In the genomic region with DNA sequence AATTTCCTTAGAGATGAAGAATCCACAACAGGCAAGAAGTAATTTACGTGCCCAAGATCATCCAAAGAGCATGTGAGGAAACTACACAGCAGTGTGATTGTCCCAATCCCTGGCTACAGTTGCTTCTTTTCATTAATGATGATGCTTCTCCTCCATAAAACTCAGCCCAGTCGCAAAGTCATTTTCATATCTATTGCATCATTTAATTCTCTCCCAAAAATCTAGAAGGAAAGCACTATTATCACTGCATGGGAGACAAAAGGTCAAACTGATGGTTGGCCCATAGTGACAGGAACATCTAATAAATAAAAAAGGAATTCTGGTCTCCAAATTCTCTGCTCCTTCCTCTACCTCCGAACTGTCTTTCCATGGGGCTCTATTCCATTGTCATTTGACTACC, we compare ENCODE assay signal across 23 cellular contexts.
DNase-seq lines count a peak whose midpoint lies in the region; ATAC-seq and TF ChIP-seq lines count a peak whose summit lies in the region.
"Had no signal": no experiment of that assay in that cellular context is flagged by ENCODE, and none has a peak within 500 bp of the region (broad histone marks: within the 10 kb centered on the region; RNA-seq: fewer than 3 reads in every experiment).

No MANE protein-coding gene starts in this region.

- H3K9me3 Mint-ChIP-seq in immature natural killer cell, result no peaks in the 10 kb centered on the region
- H3K9me3 Mint-ChIP-seq: activated T-cell treated with anti-CD3 and anti-CD28 coated beads, Interleukin-2, amount 50 U/mL, for 24 hours; nephron had no signal

- TF ChIP-seq EP300 in stomach (IDR thresholded peaks at IDR 0.05), result no peak

- H3K4me1 Mint-ChIP-seq in immature natural killer cell, result peaks cover 19 to 21% of the 10 kb centered on the region in 2 donors

- H3K4me3 ChIP-seq in left ventricle myocardium inferior, result no peak overlapping the region
- H3K4me3 ChIP-seq in right cardiac atrium (ENCODE audit: low read length), result no peak overlapping the region
- no peak overlapping the region for H3K4me3 ChIP-seq in stomach
- H3K4me3 ChIP-seq: pancreas, suprapubic skin had no signal

- H3K36me3 ChIP-seq in left ventricle myocardium inferior, result no peaks in the 10 kb centered on the region
- H3K36me3 ChIP-seq in stomach, result no peaks in the 10 kb centered on the region
- H3K36me3 ChIP-seq: pancreas, suprapubic skin had no signal

- H3K4me1 ChIP-seq in left ventricle myocardium inferior (peaks cover 44% of the 10 kb centered on the region), right cardiac atrium (ENCODE audit: control insufficient read depth, insufficient read depth, low read length) (peaks cover 4% of the 10 kb centered on the region), stomach (peaks cover 10 to 51% (median 23%) of the 10 kb centered on the region in 4 donors)
- H3K4me1 ChIP-seq: pancreas had no signal

- H3K27ac ChIP-seq in left ventricle myocardium inferior (replicated peaks) (peak overlapping the region; percentile 80), right cardiac atrium (ENCODE audit: low read length) (no peak overlapping the region), stomach (peak overlapping the region in 4 of 5 donors; percentile 76 to 92 (median 88))
- H3K27ac ChIP-seq: C4-2B, pancreas, suprapubic skin had no signal

- H3K27ac Mint-ChIP-seq in immature natural killer cell, result peak overlapping the region in 4 of 6 donors; percentile 10 to 83 (median 45)
- H3K27ac Mint-ChIP-seq: nephron had no signal

- no peak overlapping the region for H3K4me3 Mint-ChIP-seq in immature natural killer cell
- H3K4me3 Mint-ChIP-seq: activated T-cell treated with anti-CD3 and anti-CD28 coated beads, Interleukin-2, amount 50 U/mL, for 24 hours; nephron had no signal

- H3K27me3 Mint-ChIP-seq in immature natural killer cell (ENCODE audit: low read depth in 3 of 3), result peaks cover 7 to 17% (median 10%) of the 10 kb centered on the region in 3 donors

- no peaks in the 10 kb centered on the region for H3K27me3 ChIP-seq in left ventricle myocardium inferior (ENCODE audit: low read depth)
- no peaks in the 10 kb centered on the region for H3K27me3 ChIP-seq in right cardiac atrium (ENCODE audit: control insufficient read depth, insufficient read depth)
- no peaks in the 10 kb centered on the region for H3K27me3 ChIP-seq in stomach
- H3K27me3 ChIP-seq: pancreas, suprapubic skin had no signal

- no peak for DNase-seq in left ventricle myocardium inferior
- DNase-seq in right cardiac atrium, result no peak
- DNase-seq in immature natural killer cell, result no peak
- no peak for DNase-seq in stomach
- no peak for DNase-seq in ACHN
- DNase-seq in HUDEP-2 (lab: John Stamatoyannopoulos, UW; ENCODE audit: unreplicated experiment in 76 of 76), result no peak
- DNase-seq in activated CD4-positive, CD25-positive, alpha-beta regulatory T cell (lab: John Stamatoyannopoulos, UW), result no peak
- DNase-seq in AG08395 (ENCODE audit: low spot score), result no peak
- DNase-seq: activated CD4-positive, CD25-positive, alpha-beta regulatory T cell treated with anti-CD3 and anti-CD28 coated beads, Interleukin-2, amount 50 U/mL, for 72 hours; activated T-cell treated with anti-CD3 and anti-CD28 coated beads, Interleukin-2, amount 50 U/mL, for 24 hours; Calu3; central memory CD4-positive, alpha-beta T cell; effector CD4-positive, alpha-beta T cell; KG1; kidney glomerular epithelial cell; NCI-H1694; NCI-H69; pancreas; SHP77 treated with DMSO at 0.1 percent for 48 hours had no signal

- in situ Hi-C loops in ACHN (cut with HindIII; ENCODE audit: low pct_ligation_motif_present, low pct_unique_long_range_greater_than_20kb, low sequenced_read_pairs), result no loop called here

- intact Hi-C loops in left ventricle myocardium inferior (cut with micrococcal nuclease), result no loop called here
- intact Hi-C loops in right cardiac atrium (cut with DNase I), result no loop called here
- intact Hi-C loops in stomach (cut with DNase I; ENCODE audit: low total_unique reads), result no loop called here

- no peaks in the 10 kb centered on the region for H3K9me3 ChIP-seq in left ventricle myocardium inferior (replicated peaks)
- H3K9me3 ChIP-seq in right cardiac atrium (ENCODE audit: control insufficient read depth, low read length), result no peaks in the 10 kb centered on the region
- H3K9me3 ChIP-seq in stomach, result no peaks in the 10 kb centered on the region
- H3K9me3 ChIP-seq: pancreas, suprapubic skin had no signal

- 93% methylated on average over 3 of the region's 3 CpGs for WGBS in right cardiac atrium
- WGBS in stomach, 5 donors, result 92 to 99% (median 94%) methylated on average over 3 of the region's 3 CpGs

- no peak for TF ChIP-seq POLR2A in stomach (IDR thresholded peaks at IDR 0.05)

- ATAC-seq in right cardiac atrium, result no peak
- ATAC-seq: pancreas, sciatic nerve had no signal

- peaks cover 0 to 5% (median 0%) of the 10 kb centered on the region in 3 donors for H3K36me3 Mint-ChIP-seq in immature natural killer cell

- TF ChIP-seq CTCF in left ventricle myocardium inferior (IDR thresholded peaks at IDR 0.05; ENCODE audit: borderline replicate concordance) (no peak), stomach (IDR thresholded peaks at IDR 0.05) (no peak)
